Comparison of ENCODE assay signal across 28 cellular contexts in genomic region chr14:55537782-55538181, GRCh38. TPM values are rescaled to one million over a fixed set of nuclear protein-coding genes. Genes with fewer than 3 reads are reported as not detected.
DNase-seq lines count a peak whose midpoint lies in the region; ATAC-seq and TF ChIP-seq lines count a peak whose summit lies in the region.
"Had no signal": no experiment of that assay in that cellular context is flagged by ENCODE, and none has a peak within 500 bp of the region (broad histone marks: within the 10 kb centered on the region; RNA-seq: fewer than 3 reads in every experiment).

No MANE protein-coding gene starts in this region.

- H3K27me3 ChIP-seq in OCI-LY3 (ENCODE audit: low read depth, low read length) (no peaks in the 10 kb centered on the region), neural progenitor cell (no peaks in the 10 kb centered on the region)
- H3K27me3 ChIP-seq: BE2C, SJSA1 had no signal

- H3K27me3 Mint-ChIP-seq in neural progenitor cell (ENCODE audit: insufficient read depth, low read depth): no peaks in the 10 kb centered on the region
- no peaks in the 10 kb centered on the region for H3K27me3 Mint-ChIP-seq in activated naive CD8-positive, alpha-beta T cell treated with anti-CD3 and anti-CD28 coated beads for 36 hours
- H3K27me3 Mint-ChIP-seq: T-cell had no signal

- ATAC-seq in GM18868 (IDR thresholded peaks at IDR 0.05; ENCODE audit: unreplicated experiment) (peak; percentile 63), HG02870 (IDR thresholded peaks at IDR 0.05; ENCODE audit: unreplicated experiment) (peak; percentile 72), HG03342 (IDR thresholded peaks at IDR 0.05; ENCODE audit: unreplicated experiment) (no peak)
- ATAC-seq: PC-3, Right ventricle myocardium inferior, T-cell had no signal

- H3K4me3 ChIP-seq in OCI-LY3 (ENCODE audit: low read length) (peak overlapping the region; percentile 21; the same call in 1 of the 2 replicates), neural progenitor cell (no peak overlapping the region)
- H3K4me3 ChIP-seq: SJSA1 had no signal

- H3K36me3 Mint-ChIP-seq in neural progenitor cell: no peaks in the 10 kb centered on the region
- peaks cover 9% of the 10 kb centered on the region for H3K36me3 Mint-ChIP-seq in activated naive CD8-positive, alpha-beta T cell treated with anti-CD3 and anti-CD28 coated beads for 36 hours
- H3K36me3 Mint-ChIP-seq: CD14-positive monocyte had no signal

- peaks cover 4% of the 10 kb centered on the region for H3F3A ChIP-seq in neural progenitor cell (ENCODE audit: low read depth)

- peak overlapping the region; percentile 48 for H3K4me2 ChIP-seq in OCI-LY3 (ENCODE audit: low read length)
- H3K4me2 ChIP-seq in neural progenitor cell: no peak overlapping the region

- no peak overlapping the region for H3K4me3 Mint-ChIP-seq in neural progenitor cell
- H3K4me3 Mint-ChIP-seq in activated naive CD8-positive, alpha-beta T cell treated with anti-CD3 and anti-CD28 coated beads for 36 hours: no peak overlapping the region
- H3K4me3 Mint-ChIP-seq: CD14-positive monocyte; CD8-positive, alpha-beta memory T cell; T-cell had no signal

- H3K9ac ChIP-seq in OCI-LY3 (ENCODE audit: low read length) (no peak overlapping the region), neural progenitor cell (no peak overlapping the region)

- no peaks in the 10 kb centered on the region for H4K20me1 ChIP-seq in OCI-LY3 (ENCODE audit: insufficient read depth, low read length)
- H4K20me1 ChIP-seq in neural progenitor cell (ENCODE audit: low read depth): no peaks in the 10 kb centered on the region

- peaks cover 7% of the 10 kb centered on the region for H3K9me3 Mint-ChIP-seq in neural progenitor cell
- peaks cover 5% of the 10 kb centered on the region for H3K9me3 Mint-ChIP-seq in activated naive CD8-positive, alpha-beta T cell treated with anti-CD3 and anti-CD28 coated beads for 36 hours

- H3K9me3 ChIP-seq in OCI-LY3 (ENCODE audit: insufficient read depth, low read length): peaks cover 10% of the 10 kb centered on the region; the same call in 1 of the 2 replicates
- H3K9me3 ChIP-seq in neural progenitor cell (ENCODE audit: low read depth): no peaks in the 10 kb centered on the region
- H3K9me3 ChIP-seq: BE2C, SJSA1 had no signal

- H3K36me3 ChIP-seq in OCI-LY3 (replicated peaks; ENCODE audit: low read depth, low read length) (peaks cover 16% of the 10 kb centered on the region), neural progenitor cell (no peaks in the 10 kb centered on the region)
- H3K36me3 ChIP-seq: BE2C, SJSA1 had no signal

- no peak for TF ChIP-seq CTCF in GM10266 (IDR thresholded peaks at IDR 0.05; ENCODE audit: control insufficient read depth, insufficient read depth, low read depth, missing control alignments)
- no peak for TF ChIP-seq CTCF in OCI-LY3 (IDR thresholded peaks at IDR 0.05; ENCODE audit: low read depth, low read length)
- no peak for TF ChIP-seq CTCF in neural progenitor cell (IDR thresholded peaks at IDR 0.05)

- no peaks in the 10 kb centered on the region for H3K79me2 ChIP-seq in OCI-LY3 (ENCODE audit: low read length)
- no peaks in the 10 kb centered on the region for H3K79me2 ChIP-seq in neural progenitor cell (ENCODE audit: low read depth)

- H3K4me1 Mint-ChIP-seq in neural progenitor cell: peaks cover 8% of the 10 kb centered on the region
- no peaks in the 10 kb centered on the region for H3K4me1 Mint-ChIP-seq in activated naive CD8-positive, alpha-beta T cell treated with anti-CD3 and anti-CD28 coated beads for 36 hours
- H3K4me1 Mint-ChIP-seq: CD14-positive monocyte; CD8-positive, alpha-beta memory T cell; T-cell had no signal

- H3K27ac Mint-ChIP-seq in neural progenitor cell: no peak overlapping the region
- no peak overlapping the region for H3K27ac Mint-ChIP-seq in activated naive CD8-positive, alpha-beta T cell treated with anti-CD3 and anti-CD28 coated beads for 36 hours
- H3K27ac Mint-ChIP-seq: CD14-positive monocyte; CD8-positive, alpha-beta memory T cell; T-cell had no signal

- DNase-seq in GM10266 (ENCODE audit: extremely low spot score) (peak; percentile 12), NCI-H2227 (lab: John Stamatoyannopoulos, UW; ENCODE audit: unreplicated experiment) (no peak), neural progenitor cell (ENCODE audit: low spot score) (no peak)
- no peak for DNase-seq in activated naive CD8-positive, alpha-beta T cell treated with anti-CD3 and anti-CD28 coated beads for 36 hours
- DNase-seq: 8988T; ACHN; BE2C; CD8-positive, alpha-beta memory T cell; DMS 273 treated with DMSO at 0.1 percent for 48 hours; DMS79; EL; GF-D8; NCI-H1092; NCI-H1436; NCI-H187; NCI-H446; NCI-H524 treated with DMSO at 0.1 percent for 48 hours; NCI-H774; PC-3; T-cell had no signal

- peaks cover 40% of the 10 kb centered on the region for H3K4me1 ChIP-seq in OCI-LY3 (ENCODE audit: low read length)
- peaks cover 9% of the 10 kb centered on the region for H3K4me1 ChIP-seq in neural progenitor cell

- peak overlapping the region; percentile 69; the same call in 1 of the 2 replicates for H2AFZ ChIP-seq in OCI-LY3 (ENCODE audit: low read depth, low read length)
- no peak overlapping the region for H2AFZ ChIP-seq in neural progenitor cell (replicated peaks)

- H3K27ac ChIP-seq in OCI-LY3 (ENCODE audit: low read length) (peak overlapping the region; percentile 34), neural progenitor cell (no peak overlapping the region)
- H3K27ac ChIP-seq: HL-60 had no signal

RNA-seq across cellular contexts. Expression of gene KTN1, which starts 42.2 kb away (rescaled TPM):
- total RNA-seq in neural progenitor cell (ENCODE audit: low replicate concordance): 136 and 191 TPM in 2 replicates
- total RNA-seq in activated naive CD8-positive, alpha-beta T cell treated with anti-CD3 and anti-CD28 coated beads for 36 hours: 100 to 1,000 TPM; 119 TPM
